8 cellular contexts compared by ENCODE assay signal in the genomic region with DNA sequence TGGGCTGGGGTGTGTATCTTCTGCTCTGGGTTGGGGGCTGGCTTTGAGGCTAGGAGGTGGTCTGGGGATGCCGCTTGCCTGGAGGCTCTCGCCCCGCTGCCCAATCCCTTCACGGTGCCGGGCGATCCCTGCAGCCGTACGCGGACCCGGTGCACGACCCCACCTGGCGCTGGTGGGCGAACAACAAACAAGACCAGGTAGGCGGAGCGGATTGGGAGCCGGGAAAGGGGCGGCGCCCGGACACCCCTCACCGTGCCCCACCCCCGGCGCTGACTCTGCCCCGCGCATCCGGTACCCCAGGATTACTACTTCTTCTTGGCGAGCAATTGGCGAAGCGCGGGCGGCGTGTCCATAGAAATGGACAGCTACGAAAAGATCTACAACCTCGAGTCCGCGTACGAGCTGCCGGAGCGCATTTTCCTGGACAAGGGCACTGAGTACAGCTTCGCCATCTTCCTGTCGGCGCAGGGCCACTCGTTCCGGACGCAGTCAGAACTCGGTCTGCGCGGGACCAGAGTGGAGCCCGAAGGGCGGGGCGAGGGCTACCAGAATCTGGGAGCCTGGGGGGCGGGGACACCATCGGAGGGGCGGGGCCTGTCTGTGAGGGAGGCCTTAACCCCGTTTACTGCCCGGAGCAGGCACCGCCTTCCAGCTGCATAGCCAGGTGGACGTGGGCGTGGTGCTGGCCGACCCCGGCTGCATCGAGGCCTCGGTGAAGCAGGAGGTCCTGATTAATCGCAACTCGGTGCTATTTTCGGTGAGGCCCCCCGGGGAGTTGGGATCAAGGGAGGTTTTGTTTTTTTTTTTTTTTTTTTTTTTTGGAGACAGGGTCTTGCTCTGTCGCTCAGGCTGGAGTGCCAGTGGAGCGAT. TPM values are rescaled to one million over a fixed set of nuclear protein-coding genes. Genes with fewer than 3 reads are reported as not detected.
DNase-seq lines count a peak whose midpoint lies in the region; ATAC-seq and TF ChIP-seq lines count a peak whose summit lies in the region.

No MANE protein-coding gene starts in this region.

- H3K27ac ChIP-seq in epithelial cell of prostate: peak overlapping the region; percentile 41
- H3K27ac ChIP-seq in muscle layer of duodenum (ENCODE audit: low read length): no peak overlapping the region

- H3K27me3 Mint-ChIP-seq in Calu3 (ENCODE audit: unreplicated experiment): peaks cover 63% of the 10 kb centered on the region

- no peaks in the 10 kb centered on the region for H3K36me3 ChIP-seq in muscle layer of duodenum (ENCODE audit: control insufficient read depth in 1 of 2, insufficient read depth in 2 of 2, low read length in 2 of 2)

- peaks cover 25% of the 10 kb centered on the region for H3K27me3 ChIP-seq in muscle layer of duodenum (ENCODE audit: low read depth, low read length)

- BruUV-seq in Calu3 (replicated peaks; lab: Mats Ljungman, UMichigan): no TSS peak

- no peaks in the 10 kb centered on the region for H3K9me3 ChIP-seq in muscle layer of duodenum (ENCODE audit: control insufficient read depth in 1 of 2, low read length in 2 of 2)

- no peak for TF ChIP-seq CTCF in Calu3 (IDR thresholded peaks at IDR 0.05; ENCODE audit: unreplicated experiment)

- peaks cover 28% of the 10 kb centered on the region for H3K36me3 Mint-ChIP-seq in Calu3 (ENCODE audit: insufficient read depth, unreplicated experiment)

- H3K4me3 Mint-ChIP-seq in Calu3 (ENCODE audit: low read depth, unreplicated experiment): peak overlapping the region; percentile 76

- peaks cover 0 to 13% of the 10 kb centered on the region in 2 donors for H3K4me1 ChIP-seq in muscle layer of duodenum (ENCODE audit: control insufficient read depth in 1 of 2, insufficient read depth in 2 of 2, low read length in 2 of 2)

- ATAC-seq in HG02798 (IDR thresholded peaks at IDR 0.05; ENCODE audit: poor library complexity, unreplicated experiment) (peak; percentile 27), GM18519 (IDR thresholded peaks at IDR 0.05; ENCODE audit: low FRiP score, unreplicated experiment) (no peak)

- H3K27ac Mint-ChIP-seq in Calu3 (ENCODE audit: unreplicated experiment): peak overlapping the region; percentile 29

- no peaks in the 10 kb centered on the region for H3K9me3 Mint-ChIP-seq in Calu3 (ENCODE audit: low read depth, unreplicated experiment)

- intact Hi-C loops in Calu3 (cut with micrococcal nuclease; ENCODE audit: unreplicated experiment): no loop called here

- CTCF ChIA-PET in Calu3 (lab: Charles Lee): interaction anchor here (0.9 to 2.1 kb wide), 2 partner anchors 12 to 26 kb away, joined by 4 to 12 read pairs; a partner anchor contains a TSS

- peaks cover 11% of the 10 kb centered on the region for H3K4me1 Mint-ChIP-seq in Calu3 (ENCODE audit: low read depth, unreplicated experiment)

- peak overlapping the region; percentile 50 to 78 for H3K4me3 ChIP-seq in muscle layer of duodenum (ENCODE audit: low read depth in 1 of 2, low read length in 2 of 2)

- DNase-seq in Calu3 (peak; percentile 81), NCI-H774 (lab: John Stamatoyannopoulos, UW) (peak; percentile 50), epithelial cell of prostate (ENCODE audit: low read depth, low spot score) (no peak)
- peak; percentile 63 for DNase-seq in activated CD8-positive, alpha-beta memory T cell treated with anti-CD3 and anti-CD28 coated beads, Interleukin-2, amount 50 U/mL, for 24 hours (ENCODE audit: extremely low read depth)
- peak; percentile 35 to 51 for DNase-seq in stimulated activated CD8-positive, alpha-beta memory T cell treated with anti-CD3 and anti-CD28 coated beads, Interleukin-7, amount 100 ng/mL, for 4 hours (ENCODE audit: low read depth in 2 of 2)

RNA-seq across cellular contexts. Expression of a gene that starts 12.1 kb away (rescaled TPM):
- 226 and 233 TPM in 2 replicates for total RNA-seq in Calu3 (2022)

RNA-seq across cellular contexts. Expression of a gene that starts 25.5 kb away (rescaled TPM):
- 0.40 and 0.64 TPM in 2 replicates for total RNA-seq in Calu3 (2022)

RNA-seq across cellular contexts. Expression of a gene that starts 26.2 kb away (rescaled TPM):
- total RNA-seq in Calu3 (2022): 3.4 and 5.4 TPM in 2 replicates

RNA-seq across cellular contexts. Expression of a gene that starts 26.7 kb away (rescaled TPM):
- 9.7 and 11.9 TPM in 2 replicates for total RNA-seq in Calu3 (2022)

RNA-seq across cellular contexts. Expression of a gene that starts 40.6 kb away (rescaled TPM):
- total RNA-seq in Calu3 (2022): 31.4 and 32.8 TPM in 2 replicates
